In genomic region chr2:28821295-28821958, GRCh38 we compare ENCODE assay signal across 8 cellular contexts. TPM values are rescaled to one million over a fixed set of nuclear protein-coding genes. Genes with fewer than 3 reads are reported as not detected.
DNase-seq lines count a peak whose midpoint lies in the region; ATAC-seq and TF ChIP-seq lines count a peak whose summit lies in the region.

No MANE protein-coding gene starts in this region.

- H3K9me3 Mint-ChIP-seq in nephron, result no peaks in the 10 kb centered on the region

- H3K36me3 Mint-ChIP-seq in nephron (ENCODE audit: low read depth), result no peaks in the 10 kb centered on the region

- TF ChIP-seq POLR2A in HCT116 (IDR thresholded peaks at IDR 0.05; ENCODE audit: borderline replicate concordance, extremely low read depth, insufficient read depth, insufficient read length), result no peak
- TF ChIP-seq POLR2A in upper lobe of left lung (IDR thresholded peaks at IDR 0.05), result no peak

- RAD21 ChIA-PET in HCT116 (lab: Charles Lee; ENCODE audit: low non-redundant PET in 1 of 2, low total read pairs in 2 of 2, uncharacterized antibody in 2 of 2, unreplicated experiment in 2 of 2), result interaction anchor here in 1 of 2 experiments (0.5 to 0.7 kb wide), 2 partner anchors 12 to 254 kb away, joined by 3 read pairs; no protein-coding TSS in a partner anchor

- BruUV-seq in HCT116 (replicated peaks; lab: Mats Ljungman, UMichigan), result no TSS peak

- no peaks in the 10 kb centered on the region for H3K36me3 ChIP-seq in HCT116 (ENCODE audit: control insufficient read depth in 1 of 2, insufficient read depth in 2 of 2, low read length in 2 of 2)
- H3K36me3 ChIP-seq in upper lobe of left lung, result no peaks in the 10 kb centered on the region

- DNase-seq in COLO668 (lab: John Stamatoyannopoulos, UW; ENCODE audit: unreplicated experiment) (peak; percentile 58), HCT116 (ENCODE audit: low read depth, low spot score) (peak; percentile 72), NCI-H748 treated with DMSO at 0.1 percent for 48 hours (lab: John Stamatoyannopoulos, UW) (peak; percentile 3), upper lobe of left lung (peak in 1 of 2 donors; percentile 36)
- DNase-seq in activated CD8-positive, alpha-beta memory T cell treated with anti-CD3 and anti-CD28 coated beads, Interleukin-2, amount 50 U/mL, for 1 hour (ENCODE audit: extremely low read depth), result peak; percentile 18

- H3K27me3 ChIP-seq in HCT116 (ENCODE audit: insufficient read depth, low read length), result no peaks in the 10 kb centered on the region
- no peaks in the 10 kb centered on the region for H3K27me3 ChIP-seq in upper lobe of left lung

- no peak overlapping the region for H3K27ac Mint-ChIP-seq in nephron

- no peaks in the 10 kb centered on the region for H3K4me1 ChIP-seq in HCT116 (ENCODE audit: control insufficient read depth in 1 of 2, insufficient read depth in 2 of 2, low read length in 2 of 2)
- peaks cover 0 to 6% (median 0%) of the 10 kb centered on the region in 4 donors for H3K4me1 ChIP-seq in upper lobe of left lung

- H3K9me2 ChIP-seq in HCT116 (ENCODE audit: insufficient read depth), result no peaks in the 10 kb centered on the region

- ATAC-seq in HCT116 (peak; percentile 95), esophagus mucosa (peak; percentile 86), upper lobe of left lung (ENCODE audit: low FRiP score in 2 of 2) (peak; percentile 83 to 86), GM19324 (IDR thresholded peaks at IDR 0.05; ENCODE audit: low FRiP score, unreplicated experiment) (no peak)

- no peak for TF ChIP-seq EP300 in upper lobe of left lung (IDR thresholded peaks at IDR 0.05)

- H3K4me3 ChIP-seq in HCT116 (replicated peaks in 1 of 2; ENCODE audit: low read depth in 1 of 2, low read length in 2 of 2) (no peak overlapping the region), upper lobe of left lung (no peak overlapping the region)

- H3K27me3 Mint-ChIP-seq in nephron (ENCODE audit: low read depth), result no peaks in the 10 kb centered on the region

- H3K4me3 Mint-ChIP-seq in nephron, result no peak overlapping the region

- CTCF ChIA-PET in HCT116 (lab: Charles Lee), result interaction anchor here (0.8 to 1.3 kb wide), 2 partner anchors 227 to 255 kb away, joined by 3 to 5 read pairs; no protein-coding TSS in a partner anchor

- 3 to 4% methylated on average over 8 of the region's 8 CpGs for WGBS in upper lobe of left lung, 2 donors

- no peak overlapping the region for H3K4me2 ChIP-seq in HCT116 (ENCODE audit: low read length)

- no peaks in the 10 kb centered on the region for H3K79me2 ChIP-seq in HCT116 (ENCODE audit: insufficient read depth, low read length)

- no peaks in the 10 kb centered on the region for H3K4me1 Mint-ChIP-seq in nephron

- TF ChIP-seq CTCF in HCT116 (IDR thresholded peaks at IDR 0.05 in 2 of 3, conservative IDR thresholded peaks at IDR 0.05 in 1 of 3; ENCODE audit: borderline replicate concordance in 1 of 3, insufficient read depth in 1 of 3, low read depth in 2 of 3, low read length in 2 of 3), result peak; percentile 45 to 68 (median 62); a peak in 4 of 6 replicates
- peak; percentile 54 to 66 (median 59) for TF ChIP-seq CTCF in nephron (IDR thresholded peaks at IDR 0.05; ENCODE audit: unreplicated experiment in 3 of 3)
- peak; percentile 44 to 77 (median 64) for TF ChIP-seq CTCF in upper lobe of left lung (IDR thresholded peaks at IDR 0.05)

- intact Hi-C loops in HCT116 (cut with micrococcal nuclease), result loop anchor here (2.0 kb wide), 1 partner anchor 131 kb away; no protein-coding TSS in a partner anchor

- H3K9me3 ChIP-seq in HCT116 (ENCODE audit: control insufficient read depth in 1 of 2, insufficient read depth in 1 of 2, low read depth in 1 of 2, low read length in 2 of 2), result no peaks in the 10 kb centered on the region
- H3K9me3 ChIP-seq in upper lobe of left lung, result no peaks in the 10 kb centered on the region

- H3K27ac ChIP-seq in HCT116 (ENCODE audit: low read depth, low read length) (no peak overlapping the region), upper lobe of left lung (no peak overlapping the region)

- H3K9ac ChIP-seq in HCT116 (ENCODE audit: low read length), result no peak overlapping the region

- TF ChIP-seq RAD21 in HCT116 (IDR thresholded peaks at IDR 0.05; ENCODE audit: low read depth), result peak; percentile 85

- POLR2A ChIA-PET in HCT116 (lab: Charles Lee), result no interaction called here

- H2AFZ ChIP-seq in HCT116 (ENCODE audit: low read depth, low read length, poor library complexity, severe bottlenecking), result peak overlapping the region; percentile 87

- no peaks in the 10 kb centered on the region for H4K20me1 ChIP-seq in HCT116 (ENCODE audit: insufficient read depth)

TF ChIP-seq in HCT116, 20 proteins besides CTCF, POLR2A, EP300 and RAD21:
- TF ChIP-seq POLR2AphosphoS5 (IDR thresholded peaks at IDR 0.05; ENCODE audit: low read depth, low read length) (no peak), CEBPB (IDR thresholded peaks at IDR 0.05; ENCODE audit: low read depth) (no peak), ZFX (IDR thresholded peaks at IDR 0.05) (no peak), TCF7L2 (IDR thresholded peaks at IDR 0.05; ENCODE audit: borderline replicate concordance, extremely low read depth, insufficient read depth, insufficient read length) (no peak), REST (IDR thresholded peaks at IDR 0.05; ENCODE audit: low read depth) (no peak), ZBTB33 (IDR thresholded peaks at IDR 0.05; ENCODE audit: extremely low read depth, insufficient replicate concordance, low read length) (no peak), ZNF274 (IDR thresholded peaks at IDR 0.05; ENCODE audit: low read depth, low read length) (no peak), SRF (IDR thresholded peaks at IDR 0.05; ENCODE audit: low read depth) (no peak), MAX (IDR thresholded peaks at IDR 0.05) (no peak), SIN3A (IDR thresholded peaks at IDR 0.05; ENCODE audit: low read depth) (no peak), SP1 (IDR thresholded peaks at IDR 0.05; ENCODE audit: low read depth) (no peak), ELF1 (IDR thresholded peaks at IDR 0.05; ENCODE audit: borderline replicate concordance, low read depth) (no peak), EZH2phosphoT487 (IDR thresholded peaks at IDR 0.05; ENCODE audit: borderline replicate concordance) (no peak), CBX3 (IDR thresholded peaks at IDR 0.05; ENCODE audit: low read depth) (no peak), FOSL1 (IDR thresholded peaks at IDR 0.05; ENCODE audit: low read depth) (no peak), EGR1 (IDR thresholded peaks at IDR 0.05; ENCODE audit: low read depth) (no peak), ATF3 (IDR thresholded peaks at IDR 0.05) (no peak)

RNA-seq across cellular contexts. Expression of gene SPDYA, which starts 10.8 kb away (rescaled TPM):
- total RNA-seq in HCT116 (2021; ENCODE audit: unreplicated experiment) (1.2 TPM), esophagus mucosa (0.92 TPM), upper lobe of left lung (1 to 10 TPM; 1.0 to 2.3 (median 1.6) TPM)
- polyA plus RNA-seq in HCT116 (2012), result 0.12 and 0.25 TPM in 2 replicates

RNA-seq across cellular contexts. Expression of gene TRMT61B, which starts 48.7 kb away (rescaled TPM):
- total RNA-seq in HCT116 (2021; ENCODE audit: unreplicated experiment), result 12.8 TPM
- polyA plus RNA-seq in HCT116 (2012), result 6.1 and 8.8 TPM in 2 replicates
- 11.0 TPM for total RNA-seq in esophagus mucosa
- 10 to 100 TPM in 2 of 6 donors, 1 to 10 TPM in 4; 7.9 to 12.5 (median 9.7) TPM for total RNA-seq in upper lobe of left lung
